In the genomic region with DNA sequence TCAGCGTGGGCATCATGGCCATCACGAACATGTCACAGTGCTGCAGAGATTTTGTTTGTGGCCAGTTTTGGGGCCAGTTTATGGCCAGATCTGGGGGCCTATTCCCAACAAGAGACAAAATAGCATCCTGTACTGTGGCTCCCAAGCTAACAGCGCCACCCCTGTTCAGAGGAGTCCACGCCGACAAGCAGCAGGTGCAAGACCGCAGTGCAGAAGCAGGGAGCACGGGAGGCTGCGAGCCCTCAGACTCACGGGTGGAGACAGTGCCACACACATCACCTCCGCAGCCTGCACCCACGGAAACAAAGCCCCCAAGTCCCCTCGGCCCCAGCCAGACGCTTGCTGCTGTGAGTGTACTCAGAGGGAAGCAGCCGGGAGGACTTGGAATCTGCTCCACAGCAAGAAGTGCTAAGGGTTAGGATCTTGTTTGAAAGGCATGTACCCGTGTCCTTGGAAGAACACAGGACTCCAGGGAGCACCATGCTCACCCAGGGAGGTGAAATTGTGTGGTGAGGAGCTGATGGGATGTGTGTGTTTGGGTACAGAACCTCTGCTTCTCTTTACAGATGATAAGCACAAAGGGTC, we compare ENCODE assay signal across 8 cellular contexts. TPM values are rescaled to one million over a fixed set of nuclear protein-coding genes. Genes with fewer than 3 reads are reported as not detected.
DNase-seq lines count a peak whose midpoint lies in the region; ATAC-seq and TF ChIP-seq lines count a peak whose summit lies in the region.

No MANE protein-coding gene starts in this region.

- ATAC-seq in HG03521 (IDR thresholded peaks at IDR 0.05; ENCODE audit: unreplicated experiment) (no peak), GM19455 (IDR thresholded peaks at IDR 0.05; ENCODE audit: unreplicated experiment) (no peak), GM18498 (IDR thresholded peaks at IDR 0.05; ENCODE audit: unreplicated experiment) (no peak)

- no peak overlapping the region for H3K27ac ChIP-seq in WERI-Rb-1
- no peak overlapping the region for H3K27ac ChIP-seq in caudate nucleus (ENCODE audit: low read depth, low read length)

- no peaks in the 10 kb centered on the region for H3K9me3 ChIP-seq in WERI-Rb-1 (ENCODE audit: severe bottlenecking)

- H3K27me3 ChIP-seq in WERI-Rb-1 (ENCODE audit: insufficient read depth, low read depth, severe bottlenecking): no peaks in the 10 kb centered on the region

- H3K36me3 ChIP-seq in WERI-Rb-1: peaks cover 6% of the 10 kb centered on the region

- no peak overlapping the region for H3K4me3 ChIP-seq in WERI-Rb-1 (ENCODE audit: low read depth, low read length)

- peak; percentile 12 for DNase-seq in COR-L47 (lab: John Stamatoyannopoulos, UW)
- peak; percentile 24 for DNase-seq in H4 (ENCODE audit: low spot score)
- no peak for DNase-seq in WERI-Rb-1
- peak; percentile 39 for DNase-seq in iPS-NIHi11 (ENCODE audit: low spot score)
- DNase-seq in caudate nucleus (lab: John Stamatoyannopoulos, UW): no peak

- peak; percentile 56 for TF ChIP-seq CTCF in WERI-Rb-1 (IDR thresholded peaks at IDR 0.05; ENCODE audit: low read depth, low read length)

RNA-seq across cellular contexts. Expression of a gene that starts 7.1 kb away (rescaled TPM):
- total RNA-seq in H4 (2014; rRNA removed; shearing (Covaris generic)): not detected in 2 replicates

RNA-seq across cellular contexts. Expression of a gene that starts 34.0 kb away (rescaled TPM):
- total RNA-seq in H4 (2014; rRNA removed; shearing (Covaris generic)): 52.7 and 68.3 TPM in 2 replicates

Comparison
In these comparisons a context has a peak if more than half of its experiments do, and no peak if none do; other contexts are left out.
1. DNase-seq: peak in COR-L47 (single experiment), H4 (single experiment) and iPS-NIHi11 (single experiment); none in WERI-Rb-1 (single experiment) and caudate nucleus (0 of 61).